ENCODE assay signal across 19 cellular contexts in the genomic region with DNA sequence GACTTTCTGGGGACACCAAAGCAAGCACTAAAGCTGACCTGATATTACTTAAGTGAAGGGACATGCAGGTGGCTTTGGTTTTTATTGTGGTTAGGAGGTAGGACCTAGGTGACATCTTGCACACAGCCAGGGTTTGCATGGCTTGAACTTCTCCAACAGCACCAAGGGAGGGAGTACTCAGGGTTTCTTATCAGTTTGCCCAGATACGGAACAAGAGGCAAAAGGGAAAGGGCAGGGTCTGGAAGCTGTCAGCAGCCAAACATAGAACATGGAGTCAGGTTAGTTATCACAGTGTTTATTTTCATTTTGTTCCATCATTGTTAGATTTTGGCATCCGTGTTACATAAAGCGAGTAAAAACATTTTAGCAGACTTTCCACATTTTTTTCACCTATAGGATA.
DNase-seq lines count a peak whose midpoint lies in the region; ATAC-seq and TF ChIP-seq lines count a peak whose summit lies in the region.
"Had no signal": no experiment of that assay in that cellular context is flagged by ENCODE, and none has a peak within 500 bp of the region (broad histone marks: within the 10 kb centered on the region; RNA-seq: fewer than 3 reads in every experiment).

No MANE protein-coding gene starts in this region.

- H3K4me1 ChIP-seq in lower lobe of right lung, result no peaks in the 10 kb centered on the region
- no peaks in the 10 kb centered on the region for H3K4me1 ChIP-seq in spleen
- H3K4me1 ChIP-seq: HAP-1 had no signal

- 20 to 44% (median 24%) methylated on average over 3 of the region's 3 CpGs for WGBS in spleen, 5 donors

- H3K4me3 Mint-ChIP-seq in endothelial cell (ENCODE audit: unreplicated experiment), result no peak overlapping the region
- H3K4me3 Mint-ChIP-seq in activated T-helper 17 cell treated with anti-CD3 and anti-CD28 coated beads, Interleukin-2, amount 50 U/mL, for 72 hours, result no peak overlapping the region
- H3K4me3 Mint-ChIP-seq: CD8-positive, alpha-beta T cell had no signal

- no peak for TF ChIP-seq CTCF in endothelial cell (IDR thresholded peaks at IDR 0.05; ENCODE audit: unreplicated experiment)
- TF ChIP-seq CTCF in lower lobe of right lung (IDR thresholded peaks at IDR 0.05), result no peak
- TF ChIP-seq CTCF in spleen (IDR thresholded peaks at IDR 0.05 in 8 of 11, conservative IDR thresholded peaks at IDR 0.05 in 3 of 11), result no peak

- H3K27ac ChIP-seq in lower lobe of right lung, result no peak overlapping the region
- H3K27ac ChIP-seq in spleen, result no peak overlapping the region
- H3K27ac ChIP-seq: HL-60 had no signal

- no peak for TF ChIP-seq POLR2A in spleen (IDR thresholded peaks at IDR 0.05)

- no peaks in the 10 kb centered on the region for H3K27me3 Mint-ChIP-seq in endothelial cell (ENCODE audit: unreplicated experiment)
- no peaks in the 10 kb centered on the region for H3K27me3 Mint-ChIP-seq in activated T-helper 17 cell treated with anti-CD3 and anti-CD28 coated beads, Interleukin-2, amount 50 U/mL, for 72 hours

- H3K4me3 ChIP-seq in H7 (ENCODE audit: insufficient read depth, low read depth, low read length) (no peak overlapping the region), lower lobe of right lung (no peak overlapping the region), spleen (no peak overlapping the region)
- H3K4me3 ChIP-seq: HAP-1 had no signal

- H3K9me3 ChIP-seq in lower lobe of right lung (peaks cover 13% of the 10 kb centered on the region), spleen (peaks cover 0 to 42% (median 31%) of the 10 kb centered on the region in 8 donors)
- H3K9me3 ChIP-seq: HAP-1 had no signal

- no peaks in the 10 kb centered on the region for H3K9me3 Mint-ChIP-seq in endothelial cell (ENCODE audit: unreplicated experiment)
- H3K9me3 Mint-ChIP-seq in activated T-helper 17 cell treated with anti-CD3 and anti-CD28 coated beads, Interleukin-2, amount 50 U/mL, for 72 hours, result peaks cover 17% of the 10 kb centered on the region

- H3K4me1 Mint-ChIP-seq in endothelial cell (ENCODE audit: unreplicated experiment), result peaks cover 8% of the 10 kb centered on the region
- H3K4me1 Mint-ChIP-seq in activated T-helper 17 cell treated with anti-CD3 and anti-CD28 coated beads, Interleukin-2, amount 50 U/mL, for 72 hours, result no peaks in the 10 kb centered on the region

- DNase-seq in H7 (peak; percentile 5), OCI-M1 (lab: John Stamatoyannopoulos, UW) (peak; percentile 83), endothelial cell (ENCODE audit: low spot score) (peak; percentile 5), lower lobe of right lung (no peak), NCI-H1417 treated with DMSO at 0.1 percent for 48 hours (lab: John Stamatoyannopoulos, UW) (no peak), spleen (no peak)
- no peak for DNase-seq in activated CD4-positive, CD25-positive, alpha-beta regulatory T cell treated with anti-CD3 and anti-CD28 coated beads, Interleukin-2, amount 50 U/mL, for 72 hours
- DNase-seq: CD8-positive, alpha-beta T cell; KBM-7; NCI-H1048; NCI-H2107; NCI-H345; NCI-H69; SHP77 had no signal

- H3K27ac Mint-ChIP-seq in endothelial cell (ENCODE audit: unreplicated experiment), result no peak overlapping the region
- no peak overlapping the region for H3K27ac Mint-ChIP-seq in activated T-helper 17 cell treated with anti-CD3 and anti-CD28 coated beads, Interleukin-2, amount 50 U/mL, for 72 hours
- H3K27ac Mint-ChIP-seq: CD8-positive, alpha-beta T cell had no signal

- no peaks in the 10 kb centered on the region for H3K36me3 Mint-ChIP-seq in endothelial cell (ENCODE audit: low read depth, unreplicated experiment)
- H3K36me3 Mint-ChIP-seq in activated T-helper 17 cell treated with anti-CD3 and anti-CD28 coated beads, Interleukin-2, amount 50 U/mL, for 72 hours (ENCODE audit: low read depth), result no peaks in the 10 kb centered on the region
- H3K36me3 Mint-ChIP-seq: CD8-positive, alpha-beta T cell had no signal

- intact Hi-C loops in lower lobe of right lung (cut with DNase I), result no loop called here
- intact Hi-C loops in spleen (cut with DNase I; ENCODE audit: low total_unique reads), result no loop called here

- ATAC-seq in lower lobe of right lung, result peak; percentile 29 to 32
- ATAC-seq in activated T-helper 17 cell treated with anti-CD3 and anti-CD28 coated beads, Interleukin-2, amount 50 U/mL, for 72 hours (replicated peaks), result no peak
- ATAC-seq: CD8-positive, alpha-beta T cell; Panc1; SK-N-SH treated with all-trans-retinoic acid at 6 μM for 48 hours had no signal

- no peaks in the 10 kb centered on the region for H3K27me3 ChIP-seq in H7 (ENCODE audit: control insufficient read depth, insufficient read depth, low read length)
- no peaks in the 10 kb centered on the region for H3K27me3 ChIP-seq in lower lobe of right lung (ENCODE audit: low read depth)
- no peaks in the 10 kb centered on the region for H3K27me3 ChIP-seq in spleen (replicated peaks in 1 of 7)

- H3K36me3 ChIP-seq in H7 (replicated peaks; ENCODE audit: control insufficient read depth, insufficient read depth, low read length) (no peaks in the 10 kb centered on the region), lower lobe of right lung (no peaks in the 10 kb centered on the region), spleen (no peaks in the 10 kb centered on the region)
- H3K36me3 ChIP-seq: HAP-1 had no signal

Comparison
In these comparisons a context has a peak if more than half of its experiments do, and no peak if none do; other contexts are left out.
1. DNase-seq: peak in H7 (single experiment), OCI-M1 (single experiment) and endothelial cell (single experiment); none in lower lobe of right lung (single experiment), activated CD4-positive, CD25-positive, alpha-beta regulatory T cell treated with anti-CD3 and anti-CD28 coated beads, Interleukin-2, amount 50 U/mL, for 72 hours (single experiment), NCI-H1417 treated with DMSO at 0.1 percent for 48 hours (single experiment) and spleen (single experiment).